ENCODE assay signal across 30 cellular contexts in the genomic region with DNA sequence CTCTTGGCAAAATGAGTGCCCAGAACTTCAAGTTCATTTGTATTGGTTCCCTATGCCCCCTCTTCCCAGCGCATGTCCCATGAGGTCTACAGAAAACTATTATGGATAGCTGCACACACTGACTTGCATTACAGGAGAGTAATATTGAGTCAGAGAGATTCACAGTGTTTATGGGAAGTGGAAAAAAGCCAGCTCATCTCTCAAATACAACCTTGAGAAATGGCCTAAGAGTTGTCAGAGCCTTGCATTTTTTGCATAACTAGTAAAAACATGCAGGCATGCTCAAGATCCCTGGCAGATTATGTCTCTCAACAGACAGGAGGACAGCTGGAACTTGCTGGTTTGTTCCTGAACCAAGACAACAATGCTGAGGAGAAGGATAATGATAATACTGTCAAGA.
DNase-seq lines count a peak whose midpoint lies in the region; ATAC-seq, FAIRE-seq and TF ChIP-seq lines count a peak whose summit lies in the region.
"Had no signal": no experiment of that assay in that cellular context is flagged by ENCODE, and none has a peak within 500 bp of the region (broad histone marks: within the 10 kb centered on the region; RNA-seq: fewer than 3 reads in every experiment).

No MANE protein-coding gene starts in this region.

- H3K27ac ChIP-seq in breast epithelium (no peak overlapping the region), astrocyte (ENCODE audit: low read depth, low read length) (no peak overlapping the region), hepatocyte (no peak overlapping the region)
- H3K27ac ChIP-seq: 22Rv1; BLaER1 treated with 17β-estradiol and CSF1 and Interleukin-3, amounts not matched to agents 10 nM and 100 nM; esophagus muscularis mucosa; KMS-11; neutrophil; psoas muscle; skin epidermis; tibial nerve had no signal

- no peak for TF ChIP-seq POLR2A in breast epithelium (IDR thresholded peaks at IDR 0.05)

- H3K9me3 Mint-ChIP-seq in MCF 10A (ENCODE audit: unreplicated experiment) (no peaks in the 10 kb centered on the region), astrocyte (ENCODE audit: unreplicated experiment) (no peaks in the 10 kb centered on the region)
- H3K9me3 Mint-ChIP-seq in stimulated activated memory B cell treated with anti-CD40 and anti-IgM and Interleukin-4, amounts not matched to agents 10 μg/mL and 1 μg/mL and 100 μg/mL, for 72 hours, result peaks cover 16% of the 10 kb centered on the region

- no peak overlapping the region for H3K9ac ChIP-seq in astrocyte (ENCODE audit: low read length)
- H3K9ac ChIP-seq: BLaER1 treated with 17β-estradiol and CSF1 and Interleukin-3, amounts not matched to agents 10 nM and 100 nM; KMS-11 had no signal

- 76% methylated on average over 1 of the region's 1 CpG for WGBS in hepatocyte (ENCODE audit: low lambda C conversion rate, missing lambda C conversion rate)

- H3K36me3 ChIP-seq in breast epithelium (no peaks in the 10 kb centered on the region), astrocyte (ENCODE audit: insufficient read depth, low read length) (no peaks in the 10 kb centered on the region), hepatocyte (replicated peaks; ENCODE audit: insufficient read depth, low read depth) (no peaks in the 10 kb centered on the region)
- H3K36me3 ChIP-seq: BLaER1 treated with 17β-estradiol and CSF1 and Interleukin-3, amounts not matched to agents 10 nM and 100 nM; esophagus muscularis mucosa; neutrophil; tibial nerve had no signal

- H3K9me2 ChIP-seq in hepatocyte (replicated peaks; ENCODE audit: insufficient read depth), result no peaks in the 10 kb centered on the region

- H3K4me3 Mint-ChIP-seq in MCF 10A (ENCODE audit: unreplicated experiment) (no peak overlapping the region), astrocyte (ENCODE audit: unreplicated experiment) (no peak overlapping the region)
- H3K4me3 Mint-ChIP-seq in stimulated activated memory B cell treated with anti-CD40 and anti-IgM and Interleukin-4, amounts not matched to agents 10 μg/mL and 1 μg/mL and 100 μg/mL, for 72 hours, result no peak overlapping the region
- H3K4me3 Mint-ChIP-seq: activated CD8-positive, alpha-beta T cell treated with anti-CD3 and anti-CD28 coated beads, Interleukin-2, amount 10 ng/mL, durations not matched to agents 7 days and 5 days; central memory CD8-positive, alpha-beta T cell had no signal

- H3K27me3 ChIP-seq in breast epithelium, result no peaks in the 10 kb centered on the region
- H3K27me3 ChIP-seq in astrocyte (ENCODE audit: insufficient read depth, low read length), result no peaks in the 10 kb centered on the region
- no peaks in the 10 kb centered on the region for H3K27me3 ChIP-seq in hepatocyte
- H3K27me3 ChIP-seq: BLaER1 treated with 17β-estradiol and CSF1 and Interleukin-3, amounts not matched to agents 10 nM and 100 nM; esophagus muscularis mucosa; neutrophil; tibial nerve had no signal

- no peak overlapping the region for H3K4me3 ChIP-seq in breast epithelium
- H3K4me3 ChIP-seq in astrocyte (ENCODE audit: insufficient read depth, low read depth, low read length), result no peak overlapping the region
- no peak overlapping the region for H3K4me3 ChIP-seq in hepatocyte
- H3K4me3 ChIP-seq: BLaER1 treated with 17β-estradiol and CSF1 and Interleukin-3, amounts not matched to agents 10 nM and 100 nM; esophagus muscularis mucosa; psoas muscle; skin epidermis; tibial nerve had no signal

- H3K79me2 ChIP-seq in astrocyte (ENCODE audit: insufficient read depth, low read length) (no peaks in the 10 kb centered on the region), hepatocyte (no peaks in the 10 kb centered on the region)

- H3K4me2 ChIP-seq in astrocyte (ENCODE audit: low read length) (no peak overlapping the region), hepatocyte (no peak overlapping the region)
- H3K4me2 ChIP-seq: KMS-11 had no signal

- H3K4me1 ChIP-seq in breast epithelium (no peaks in the 10 kb centered on the region), astrocyte (ENCODE audit: insufficient read depth, low read length) (no peaks in the 10 kb centered on the region), hepatocyte (ENCODE audit: insufficient read depth) (no peaks in the 10 kb centered on the region)
- H3K4me1 ChIP-seq: esophagus muscularis mucosa, psoas muscle, tibial nerve had no signal

- H3K9me3 ChIP-seq in breast epithelium (no peaks in the 10 kb centered on the region), astrocyte (ENCODE audit: insufficient read depth, low read depth, low read length) (no peaks in the 10 kb centered on the region), hepatocyte (ENCODE audit: low read depth) (no peaks in the 10 kb centered on the region)
- H3K9me3 ChIP-seq: BLaER1 treated with 17β-estradiol and CSF1 and Interleukin-3, amounts not matched to agents 10 nM and 100 nM; esophagus muscularis mucosa; neutrophil; psoas muscle; tibial nerve had no signal

- peaks cover 6% of the 10 kb centered on the region for H3K36me3 Mint-ChIP-seq in MCF 10A (ENCODE audit: insufficient read depth, unreplicated experiment)
- no peaks in the 10 kb centered on the region for H3K36me3 Mint-ChIP-seq in astrocyte (ENCODE audit: low read depth, unreplicated experiment)
- H3K36me3 Mint-ChIP-seq in stimulated activated memory B cell treated with anti-CD40 and anti-IgM and Interleukin-4, amounts not matched to agents 10 μg/mL and 1 μg/mL and 100 μg/mL, for 72 hours, result no peaks in the 10 kb centered on the region

- POLR2A ChIA-PET in MCF 10A (lab: Yijun Ruan, JAX), result no interaction called here

- BruUV-seq in MCF 10A (replicated peaks; lab: Mats Ljungman, UMichigan), result no TSS peak

- H3K27ac Mint-ChIP-seq in MCF 10A (ENCODE audit: low read depth, unreplicated experiment) (no peak overlapping the region), astrocyte (ENCODE audit: unreplicated experiment) (peak overlapping the region; percentile 2)
- no peak overlapping the region for H3K27ac Mint-ChIP-seq in stimulated activated memory B cell treated with anti-CD40 and anti-IgM and Interleukin-4, amounts not matched to agents 10 μg/mL and 1 μg/mL and 100 μg/mL, for 72 hours
- H3K27ac Mint-ChIP-seq: activated CD8-positive, alpha-beta T cell treated with anti-CD3 and anti-CD28 coated beads, Interleukin-2, amount 10 ng/mL, durations not matched to agents 7 days and 5 days had no signal

- no peaks in the 10 kb centered on the region for H3K27me3 Mint-ChIP-seq in MCF 10A (ENCODE audit: insufficient read depth, unreplicated experiment)
- no peaks in the 10 kb centered on the region for H3K27me3 Mint-ChIP-seq in astrocyte (ENCODE audit: low read depth, unreplicated experiment)
- no peaks in the 10 kb centered on the region for H3K27me3 Mint-ChIP-seq in stimulated activated memory B cell treated with anti-CD40 and anti-IgM and Interleukin-4, amounts not matched to agents 10 μg/mL and 1 μg/mL and 100 μg/mL, for 72 hours
- H3K27me3 Mint-ChIP-seq: central memory CD8-positive, alpha-beta T cell had no signal

- intact Hi-C loops in MCF 10A (cut with micrococcal nuclease) (no loop called here), breast epithelium (cut with DNase I; ENCODE audit: low total_unique reads) (loop anchor here (5.0 kb wide), 1 partner anchor 1407 kb away; no protein-coding TSS in a partner anchor), left colon (cut with DNase I, micrococcal nuclease) (no loop called here)

- no peak for FAIRE-seq in astrocyte (lab: Jason Lieb, UNC)

- CTCF ChIA-PET in MCF 10A (lab: Yijun Ruan, JAX), result interaction anchor here (0.6 kb wide), 1 partner anchor 225 kb away, joined by 3 read pairs; no protein-coding TSS in a partner anchor

- no peak overlapping the region for H2AFZ ChIP-seq in astrocyte (ENCODE audit: low read depth, low read length)
- H2AFZ ChIP-seq in hepatocyte, result no peak overlapping the region

- no peak for ATAC-seq in left colon
- no peak for ATAC-seq in stimulated activated memory B cell treated with anti-CD40 and anti-IgM and Interleukin-4, amounts not matched to agents 10 μg/mL and 1 μg/mL and 100 μg/mL, for 72 hours
- ATAC-seq: activated CD8-positive, alpha-beta T cell treated with anti-CD3 and anti-CD28 coated beads, Interleukin-2, amount 10 ng/mL, durations not matched to agents 7 days and 5 days; left ventricle myocardium superior; psoas muscle; stimulated activated naive CD8-positive, alpha-beta T cell treated with anti-CD3 and anti-CD28 coated beads, Interleukin-15, Interleukin-2, amounts not matched to agents 100 U/mL and 50 U/mL, for 24 hours had no signal

- H4K20me1 ChIP-seq in astrocyte (ENCODE audit: insufficient read depth, low read length) (no peaks in the 10 kb centered on the region), hepatocyte (ENCODE audit: insufficient read depth, poor library complexity, severe bottlenecking) (no peaks in the 10 kb centered on the region)
- H4K20me1 ChIP-seq: BLaER1 treated with 17β-estradiol and CSF1 and Interleukin-3, amounts not matched to agents 10 nM and 100 nM had no signal

- H3K4me1 Mint-ChIP-seq in MCF 10A (ENCODE audit: insufficient read depth, unreplicated experiment) (peaks cover 4% of the 10 kb centered on the region), astrocyte (ENCODE audit: low read depth, unreplicated experiment) (peaks cover 12% of the 10 kb centered on the region)
- H3K4me1 Mint-ChIP-seq in stimulated activated memory B cell treated with anti-CD40 and anti-IgM and Interleukin-4, amounts not matched to agents 10 μg/mL and 1 μg/mL and 100 μg/mL, for 72 hours, result no peaks in the 10 kb centered on the region
- H3K4me1 Mint-ChIP-seq: central memory CD8-positive, alpha-beta T cell had no signal

- no peak for TF ChIP-seq CTCF in MCF 10A (IDR thresholded peaks at IDR 0.05; ENCODE audit: unreplicated experiment)
- TF ChIP-seq CTCF in breast epithelium (IDR thresholded peaks at IDR 0.05), result no peak
- TF ChIP-seq CTCF in astrocyte (IDR thresholded peaks at IDR 0.05; ENCODE audit: insufficient read depth, low read depth, low read length), result no peak
- TF ChIP-seq CTCF in hepatocyte (IDR thresholded peaks at IDR 0.05; ENCODE audit: poor library complexity), result no peak

- peak; percentile 4 for DNase-seq in MCF 10A (ENCODE audit: unreplicated experiment)
- DNase-seq in breast epithelium (ENCODE audit: low spot score in 2 of 2), result no peak
- DNase-seq in astrocyte (ENCODE audit: low read depth), result peak; percentile 28
- DNase-seq in hepatocyte (ENCODE audit: low spot score), result peak; percentile 14
- no peak for DNase-seq in foreskin melanocyte
- no peak for DNase-seq in NCI-H526 (lab: John Stamatoyannopoulos, UW)
- no peak for DNase-seq in left colon
- DNase-seq: activated CD4-positive, CD25-positive, alpha-beta regulatory T cell; activated CD8-positive, alpha-beta T cell treated with anti-CD3 and anti-CD28 coated beads, Interleukin-2, amount 10 ng/mL, durations not matched to agents 7 days and 5 days; activated T-cell treated with anti-CD3 and anti-CD28 coated beads, Interleukin-2, amount 50 U/mL, for 1 hour; amniotic stem cell; Calu3; effector CD8-positive, alpha-beta T cell; head of caudate nucleus; left ventricle myocardium superior; NCI-H2029; NK-92 treated with Interleukin-12 subunit alpha and Interleukin-12 subunit beta, amount 100 ng/mL, for 24 hours; psoas muscle; stimulated activated CD4-positive, alpha-beta T cell treated with anti-CD3 and anti-CD28 coated beads, Interleukin-2, amount 100 ng/mL, for 48 hours; stimulated activated naive CD8-positive, alpha-beta T cell treated with anti-CD3 and anti-CD28 coated beads, Interleukin-15, Interleukin-2, amounts not matched to agents 100 U/mL and 50 U/mL, for 24 hours; T1000 had no signal

Comparison
In these comparisons a context has a peak if more than half of its experiments do, and no peak if none do; other contexts are left out.
1. DNase-seq: peak in MCF 10A (single experiment), astrocyte (single experiment) and hepatocyte (single experiment); none in breast epithelium (0 of 2), foreskin melanocyte (single experiment), NCI-H526 (0 of 2) and left colon (0 of 2).